30 cellular contexts compared by ENCODE assay signal in the genomic region with DNA sequence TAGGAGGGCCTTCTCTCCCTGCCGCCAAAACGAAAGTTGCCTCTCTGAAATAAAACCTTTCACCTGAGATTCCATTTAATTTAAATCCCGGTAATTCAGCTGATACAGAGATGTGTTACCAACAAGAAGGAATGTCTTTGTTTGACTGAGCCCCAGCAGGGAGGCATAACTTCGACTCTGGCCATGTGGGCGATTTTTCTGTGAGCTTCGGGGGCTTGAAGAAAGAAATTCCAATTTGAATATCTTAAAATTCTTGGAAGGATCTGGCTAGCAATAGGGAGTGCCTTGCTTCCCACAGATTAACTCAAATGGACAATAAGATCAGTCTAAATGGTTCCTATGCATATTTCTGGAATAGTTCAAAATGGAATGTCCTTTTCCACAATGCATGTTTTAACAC.
"Had no signal": no experiment of that assay in that cellular context is flagged by ENCODE, and none has a peak within 500 bp of the region (broad histone marks: within the 10 kb centered on the region; RNA-seq: fewer than 3 reads in every experiment).

No MANE protein-coding gene starts in this region.

- H3K4me3 Mint-ChIP-seq: activated CD4-positive, alpha-beta T cell treated with anti-CD3 and anti-CD28 coated beads for 36 hours; activated CD8-positive, alpha-beta memory T cell treated with anti-CD3 and anti-CD28 coated beads, Interleukin-2, amount 10 ng/mL, durations not matched to agents 7 days and 5 days; activated CD8-positive, alpha-beta T cell treated with anti-CD3 and anti-CD28 coated beads, Interleukin-2, amount 10 ng/mL, durations not matched to agents 7 days and 5 days; activated naive CD8-positive, alpha-beta T cell; effector memory CD8-positive, alpha-beta T cell; natural killer cell; T-helper 2 cell treated with Interferon-gamma antibody and Interleukin-4, amounts not matched to agents 5 μg/mL and 100 μg/mL, for 36 hours; type B pancreatic cell had no signal

- H3K36me3 Mint-ChIP-seq: activated CD8-positive, alpha-beta memory T cell treated with anti-CD3 and anti-CD28 coated beads, Interleukin-2, amount 10 ng/mL, durations not matched to agents 7 days and 5 days; activated naive CD8-positive, alpha-beta T cell; natural killer cell; type B pancreatic cell had no signal

- H3K27me3 Mint-ChIP-seq: activated CD8-positive, alpha-beta memory T cell treated with anti-CD3 and anti-CD28 coated beads, Interleukin-2, amount 10 ng/mL, durations not matched to agents 7 days and 5 days had no signal

- H3K27ac ChIP-seq: brain microvascular endothelial cell, coronary artery, dorsolateral prefrontal cortex, heart left ventricle, left lung, lower lobe of right lung, neutrophil, right lobe of liver, skin epidermis, thoracic aorta, uterus had no signal

- H3K4me1 ChIP-seq: heart left ventricle, left lung, lower lobe of right lung, right lobe of liver, uterus had no signal

- ATAC-seq: activated CD4-positive, alpha-beta T cell treated with anti-CD3 and anti-CD28 coated beads for 36 hours; activated CD8-positive, alpha-beta memory T cell treated with anti-CD3 and anti-CD28 coated beads, Interleukin-2, amount 10 ng/mL, durations not matched to agents 7 days and 5 days; activated CD8-positive, alpha-beta T cell treated with anti-CD3 and anti-CD28 coated beads, Interleukin-2, amount 10 ng/mL, durations not matched to agents 7 days and 5 days; effector memory CD8-positive, alpha-beta T cell; esophagus mucosa; heart left ventricle; left lung; lower lobe of right lung; natural killer cell; right lobe of liver; stimulated activated naive CD8-positive, alpha-beta T cell treated with anti-CD3 and anti-CD28 coated beads, Interleukin-15, Interleukin-2, amounts not matched to agents 100 U/mL and 50 U/mL, for 24 hours had no signal

- H3K4me1 Mint-ChIP-seq: activated CD4-positive, alpha-beta T cell treated with anti-CD3 and anti-CD28 coated beads for 36 hours; activated CD8-positive, alpha-beta memory T cell treated with anti-CD3 and anti-CD28 coated beads, Interleukin-2, amount 10 ng/mL, durations not matched to agents 7 days and 5 days; natural killer cell had no signal

- H3K27ac Mint-ChIP-seq: activated CD4-positive, alpha-beta T cell treated with anti-CD3 and anti-CD28 coated beads for 36 hours; activated CD8-positive, alpha-beta memory T cell treated with anti-CD3 and anti-CD28 coated beads, Interleukin-2, amount 10 ng/mL, durations not matched to agents 7 days and 5 days; activated CD8-positive, alpha-beta T cell treated with anti-CD3 and anti-CD28 coated beads, Interleukin-2, amount 10 ng/mL, durations not matched to agents 7 days and 5 days; activated naive CD8-positive, alpha-beta T cell; effector memory CD8-positive, alpha-beta T cell; natural killer cell; T-helper 2 cell treated with Interferon-gamma antibody and Interleukin-4, amounts not matched to agents 5 μg/mL and 100 μg/mL, for 36 hours; type B pancreatic cell had no signal

- DNase-seq: activated CD4-positive, alpha-beta T cell treated with anti-CD3 and anti-CD28 coated beads for 36 hours; activated CD4-positive, CD25-positive, alpha-beta regulatory T cell; activated CD8-positive, alpha-beta memory T cell treated with anti-CD3 and anti-CD28 coated beads, Interleukin-2, amount 10 ng/mL, durations not matched to agents 7 days and 5 days; activated CD8-positive, alpha-beta T cell treated with anti-CD3 and anti-CD28 coated beads, Interleukin-2, amount 10 ng/mL, durations not matched to agents 7 days and 5 days; activated effector memory CD4-positive, alpha-beta T cell treated with Interleukin-2 at 50 U/mL for 16 hours; activated naive CD4-positive, alpha-beta T cell treated with Interleukin-2 at 50 U/mL for 16 hours; activated T-cell treated with anti-CD3 and anti-CD28 coated beads for 4 hours; anterior cingulate cortex; brain microvascular endothelial cell; dorsolateral prefrontal cortex; effector memory CD8-positive, alpha-beta T cell; foreskin fibroblast; heart left ventricle; left lung; lower lobe of right lung; mesenchymal stem cell; natural killer cell; right lobe of liver; stimulated activated CD4-positive, alpha-beta T cell treated with anti-CD3 and anti-CD28 coated beads, Interleukin-12 subunit alpha, Interleukin-12 subunit beta, amount 100 ng/mL, for 4 hours; stimulated activated CD4-positive, alpha-beta T cell treated with anti-CD3 and anti-CD28 coated beads, Interleukin-4, amount 100 ng/mL, for 1 hour; stimulated activated naive CD8-positive, alpha-beta T cell treated with anti-CD3 and anti-CD28 coated beads, Interleukin-15, Interleukin-2, amounts not matched to agents 100 U/mL and 50 U/mL, for 24 hours; uterus had no signal

- H3K9me3 Mint-ChIP-seq: T-helper 2 cell treated with Interferon-gamma antibody and Interleukin-4, amounts not matched to agents 5 μg/mL and 100 μg/mL, for 36 hours had no signal

- H3K27me3 ChIP-seq: brain microvascular endothelial cell, heart left ventricle, left lung, neutrophil, right lobe of liver, uterus had no signal

- H3K4me3 ChIP-seq: coronary artery, dorsolateral prefrontal cortex, heart left ventricle, left lung, lower lobe of right lung, right lobe of liver, skin epidermis, thoracic aorta, uterus had no signal

- H3K36me3 ChIP-seq: brain microvascular endothelial cell, heart left ventricle, left lung, lower lobe of right lung, neutrophil, right lobe of liver, thoracic aorta, uterus had no signal

- H3K9me3 ChIP-seq: neutrophil, right lobe of liver, thoracic aorta, uterus had no signal
